Comparison of ENCODE assay signal across 8 cellular contexts in the genomic region with DNA sequence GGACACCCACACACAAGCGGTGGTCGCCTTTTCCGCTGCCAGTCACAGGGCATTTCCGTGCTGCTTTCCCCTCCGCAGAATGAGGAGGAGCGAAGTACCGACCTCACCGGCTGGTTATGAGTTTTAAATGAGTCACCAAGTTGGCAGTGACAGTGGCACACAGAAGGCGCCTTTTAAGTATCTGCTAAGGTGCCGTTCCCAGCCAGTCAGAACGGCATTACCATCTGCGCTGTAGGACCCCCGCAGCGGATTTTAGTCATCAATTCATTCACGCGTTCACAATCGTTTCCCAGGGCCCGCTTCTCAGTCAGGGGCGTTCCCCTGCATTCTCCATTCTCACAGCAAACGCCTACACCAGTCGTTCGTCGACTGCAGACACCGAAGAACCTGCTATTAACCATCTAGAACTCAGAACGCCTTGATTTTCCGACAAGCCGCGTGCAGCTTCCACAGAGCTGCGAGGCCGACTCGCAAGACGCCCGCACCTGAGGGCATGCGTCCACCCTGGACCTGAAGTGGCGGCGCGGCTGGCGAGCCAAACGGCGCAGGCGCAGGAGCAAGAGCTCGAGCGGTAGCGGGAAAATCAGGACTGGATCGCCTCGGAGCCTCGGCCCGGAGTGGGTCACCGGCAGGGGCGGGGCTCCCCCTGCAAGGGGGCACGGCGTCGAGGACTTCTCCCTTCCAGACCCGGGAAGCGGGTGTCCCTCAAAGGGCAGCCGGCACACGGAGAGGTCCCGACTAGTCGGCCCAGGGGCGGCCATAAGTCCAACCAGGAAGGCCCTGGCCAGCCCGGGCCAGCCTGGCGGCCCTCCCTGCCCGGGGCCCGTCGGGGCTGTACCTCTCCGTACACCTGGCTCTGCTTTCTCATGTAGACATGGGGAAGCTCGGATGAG. TPM values are rescaled to one million over a fixed set of nuclear protein-coding genes. Genes with fewer than 3 reads are reported as not detected.
DNase-seq lines count a peak whose midpoint lies in the region; ATAC-seq and TF ChIP-seq lines count a peak whose summit lies in the region.

No MANE protein-coding gene starts in this region.

- in situ Hi-C loops in GM13976 (cut with MboI; ENCODE audit: low sequenced_read_pairs, unreplicated experiment), result loop anchor here (10.0 kb wide), 1 partner anchor 347 kb away; no protein-coding TSS in a partner anchor

- TF ChIP-seq POLR2A in prostate gland (IDR thresholded peaks at IDR 0.05), result peak; percentile 55

- H3K9me3 Mint-ChIP-seq in T-cell, result no peaks in the 10 kb centered on the region

- intact Hi-C loops in left ventricle myocardium inferior (cut with micrococcal nuclease) (no loop called here), prostate gland (cut with DNase I) (loop anchor here (10.0 kb wide), 1 partner anchor 247 kb away; a partner anchor contains a TSS)

- H3K27ac ChIP-seq in left ventricle myocardium inferior (replicated peaks) (peak overlapping the region; percentile 93), prostate gland (peak overlapping the region; percentile 76 to 96)

- under 1% methylated on average over 52 of the region's 67 CpGs for WGBS in prostate gland

- DNase-seq in GM13976 (ENCODE audit: low spot score), result peak; percentile 88
- DNase-seq in NCI-H1417 treated with DMSO at 0.1 percent for 48 hours (lab: John Stamatoyannopoulos, UW), result peak; percentile 73
- DNase-seq in T-cell, result peak; percentile 69 to 90 (median 80)
- DNase-seq in amniotic epithelial cell (ENCODE audit: low read depth), result peak; percentile 84
- peak; percentile 87 for DNase-seq in left ventricle myocardium inferior
- peak; percentile 86 for DNase-seq in prostate gland (ENCODE audit: low spot score)
- DNase-seq in ureter (ENCODE audit: low spot score), result peak; percentile 90

- CTCF ChIA-PET in T-cell (lab: Charles Lee), result interaction anchor here (0.7 to 4.8 kb wide), 15 partner anchors 9 to 583 kb away, joined by 3 to 61 read pairs (median 4); a partner anchor contains a TSS

- H3K9me3 ChIP-seq in left ventricle myocardium inferior (replicated peaks) (no peaks in the 10 kb centered on the region), prostate gland (no peaks in the 10 kb centered on the region)

- H3K4me1 Mint-ChIP-seq in T-cell, result peaks cover 51 to 57% (median 54%) of the 10 kb centered on the region in 3 donors

- TF ChIP-seq CTCF in GM13976 (IDR thresholded peaks at IDR 0.05; ENCODE audit: borderline replicate concordance, control extremely low read depth, extremely low read depth, insufficient read depth, missing control alignments) (no peak), left ventricle myocardium inferior (IDR thresholded peaks at IDR 0.05; ENCODE audit: borderline replicate concordance) (no peak), prostate gland (IDR thresholded peaks at IDR 0.05) (peak in 2 of 4 experiments; percentile 4 to 11)

- POLR2A ChIA-PET in T-cell (lab: Charles Lee), result interaction anchor here (0.6 to 1.5 kb wide), 9 partner anchors 11 to 371 kb away, joined by 3 to 6 read pairs (median 3); a partner anchor contains a TSS

- no peaks in the 10 kb centered on the region for H3K27me3 Mint-ChIP-seq in T-cell

- H3K36me3 ChIP-seq in left ventricle myocardium inferior, result no peaks in the 10 kb centered on the region
- H3K36me3 ChIP-seq in prostate gland, result no peaks in the 10 kb centered on the region

- peak overlapping the region; percentile 90 for H3K4me3 ChIP-seq in left ventricle myocardium inferior
- H3K4me3 ChIP-seq in prostate gland, result peak overlapping the region; percentile 37 to 79

- H3K27me3 ChIP-seq in left ventricle myocardium inferior (ENCODE audit: low read depth) (no peaks in the 10 kb centered on the region), prostate gland (replicated peaks; ENCODE audit: insufficient read depth) (no peaks in the 10 kb centered on the region)

- H3K27ac Mint-ChIP-seq in T-cell, result peak overlapping the region; percentile 95 to 96

- peak; percentile 59 for ATAC-seq in HG02798 (IDR thresholded peaks at IDR 0.05; ENCODE audit: poor library complexity, unreplicated experiment)
- peak; percentile 66 to 76 (median 68) for ATAC-seq in T-cell (replicated peaks in 1 of 4)

- H3K4me3 Mint-ChIP-seq in T-cell, result peak overlapping the region; percentile 95 to 98 (median 97)

- no peaks in the 10 kb centered on the region for H3K36me3 Mint-ChIP-seq in T-cell

- H3K4me1 ChIP-seq in left ventricle myocardium inferior (peaks cover 33% of the 10 kb centered on the region), prostate gland (replicated peaks) (peaks cover 7% of the 10 kb centered on the region)

RNA-seq across cellular contexts. Expression of a gene that starts 0.6 kb away (rescaled TPM):
- total RNA-seq in T-cell (10 to 100 TPM; 17.9 to 23.3 (median 19.1) TPM), left ventricle myocardium inferior (7.7 TPM), prostate gland (10 to 100 TPM; 21.1 to 26.6 TPM), ureter (17.3 TPM)

Comparison
In these comparisons a context has a peak if more than half of its experiments do, and no peak if none do; other contexts are left out.
1. Peak in every context shown above with its lines: DNase-seq, ATAC-seq, H3K4me3 ChIP-seq and H3K27ac ChIP-seq.